ENCODE assay signal across 9 cellular contexts in the genomic region with DNA sequence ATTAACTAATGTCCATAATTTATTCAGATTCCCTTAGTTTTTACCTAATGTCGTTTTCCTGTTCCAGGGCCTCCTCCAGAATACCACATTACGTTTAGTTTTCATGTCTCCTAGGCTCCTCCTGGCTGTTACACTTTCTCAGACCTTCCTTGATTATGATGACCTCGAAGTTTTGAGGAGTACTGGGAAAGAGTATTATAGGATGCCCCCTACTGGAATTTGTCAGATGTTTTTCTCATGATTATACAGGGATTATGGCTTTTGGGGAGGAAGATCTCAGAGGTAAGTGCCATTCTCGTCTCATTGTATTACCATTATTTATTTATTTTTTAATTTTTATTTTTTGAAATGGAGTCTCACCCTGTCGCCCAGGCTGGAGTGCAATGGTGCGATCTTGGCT. TPM values are rescaled to one million over a fixed set of nuclear protein-coding genes. Genes with fewer than 3 reads are reported as not detected.
A peak's percentile ranks its signal among the peaks of the same experiment; 100 is the strongest.
DNase-seq lines count a peak whose midpoint lies in the region; ATAC-seq, FAIRE-seq and TF ChIP-seq lines count a peak whose summit lies in the region.
"Had no signal": no experiment of that assay in that cellular context is flagged by ENCODE, and none has a peak within 500 bp of the region (broad histone marks: within the 10 kb centered on the region; RNA-seq: fewer than 3 reads in every experiment).

No MANE protein-coding gene starts in this region.

- no peak overlapping the region for H2BK20ac ChIP-seq in H1 (ENCODE audit: low read length)

- H3K27ac ChIP-seq in H1 (ENCODE audit: low read depth, low read length): no peak overlapping the region
- H3K27ac ChIP-seq: BLaER1 treated with 17β-estradiol and CSF1 and Interleukin-3, amounts not matched to agents 10 nM and 100 nM had no signal

- no peak overlapping the region for H2BK120ac ChIP-seq in H1 (replicated peaks; ENCODE audit: low read depth, low read length)

- no peak overlapping the region for H3K14ac ChIP-seq in H1 (ENCODE audit: insufficient read length)

- no peak overlapping the region for H2BK12ac ChIP-seq in H1 (ENCODE audit: low read depth, low read length)

- H3K4me1 Mint-ChIP-seq in naive B cell: peaks cover 2 to 8% (median 5%) of the 10 kb centered on the region in 3 donors
- peaks cover 7% of the 10 kb centered on the region for H3K4me1 Mint-ChIP-seq in activated CD4-positive, alpha-beta memory T cell treated with anti-CD3 and anti-CD28 coated beads for 36 hours (ENCODE audit: low read depth)

- CTCF ChIA-PET in H1 (lab: Charles Lee; ENCODE audit: partially characterized antibody): interaction anchor here (0.6 to 3.8 kb wide), 18 partner anchors 9 to 102 kb away, joined by 3 to 13 read pairs (median 6); partner anchors contain the start of gene C1S
- CTCF ChIA-PET in activated CD4-positive, alpha-beta memory T cell treated with anti-CD3 and anti-CD28 coated beads for 36 hours (lab: Charles Lee): interaction anchor here (1.5 to 2.6 kb wide), 2 partner anchors 9 to 25 kb away, joined by 7 to 12 read pairs; partner anchors contain the start of gene LPCAT3

- H4K20me1 ChIP-seq in H1 (replicated peaks in 1 of 2; ENCODE audit: control insufficient read depth in 1 of 2, insufficient read depth in 2 of 2, low read length in 2 of 2): no peaks in the 10 kb centered on the region

- H3K36me3 Mint-ChIP-seq in naive B cell: no peaks in the 10 kb centered on the region
- no peaks in the 10 kb centered on the region for H3K36me3 Mint-ChIP-seq in activated CD4-positive, alpha-beta memory T cell treated with anti-CD3 and anti-CD28 coated beads for 36 hours

- no peak overlapping the region for H2AK5ac ChIP-seq in H1 (ENCODE audit: low read depth, low read length)

- no peak overlapping the region for H3K4me3 Mint-ChIP-seq in naive B cell
- H3K4me3 Mint-ChIP-seq in activated CD4-positive, alpha-beta memory T cell treated with anti-CD3 and anti-CD28 coated beads for 36 hours: no peak overlapping the region

- WGBS in H1 (ENCODE audit: extremely low coverage in 1 of 2, insufficient coverage in 1 of 2, insufficient read length in 1 of 2, insufficient replicate concordance in 2 of 2, low coverage in 1 of 2, low lambda C conversion rate in 2 of 2, missing lambda C conversion rate in 1 of 2), 2 experiments: 64% methylated on average over 6 of the region's 6 CpGs; no CpG with 5 or more reads in 1 of the 2 experiments

- H3K27me3 Mint-ChIP-seq in naive B cell: no peaks in the 10 kb centered on the region
- H3K27me3 Mint-ChIP-seq in activated CD4-positive, alpha-beta memory T cell treated with anti-CD3 and anti-CD28 coated beads for 36 hours: no peaks in the 10 kb centered on the region

- H3K4me1 ChIP-seq in H1 (replicated peaks in 1 of 4; ENCODE audit: control insufficient read depth in 3 of 4, insufficient read depth in 4 of 4, low read length in 3 of 4): no peaks in the 10 kb centered on the region

- no peak overlapping the region for H3K23ac ChIP-seq in H1 (ENCODE audit: insufficient read length)

- no peak for ATAC-seq in naive B cell (ENCODE audit: low read depth in 2 of 2)

- H3K9me3 Mint-ChIP-seq in naive B cell: no peaks in the 10 kb centered on the region
- no peaks in the 10 kb centered on the region for H3K9me3 Mint-ChIP-seq in activated CD4-positive, alpha-beta memory T cell treated with anti-CD3 and anti-CD28 coated beads for 36 hours

- H3K27ac Mint-ChIP-seq in naive B cell: peak overlapping the region in 2 of 6 donors; percentile 1 to 75
- no peak overlapping the region for H3K27ac Mint-ChIP-seq in activated CD4-positive, alpha-beta memory T cell treated with anti-CD3 and anti-CD28 coated beads for 36 hours

- H3K18ac ChIP-seq in H1 (ENCODE audit: extremely low read depth, low read length): no peak overlapping the region

- H3K4me2 ChIP-seq in H1 (ENCODE audit: insufficient read depth in 1 of 2, low read depth in 2 of 2, low read length in 2 of 2): no peak overlapping the region
- H3K4me2 ChIP-seq: BLaER1 treated with 17β-estradiol and CSF1 and Interleukin-3, amounts not matched to agents 10 nM and 100 nM had no signal

- H4K5ac ChIP-seq in H1 (ENCODE audit: insufficient read length, low read depth, low read length): no peak overlapping the region

- H2AFZ ChIP-seq in H1 (ENCODE audit: low read length): no peak overlapping the region

- H3K79me1 ChIP-seq in H1 (ENCODE audit: low read depth, low read length): no peaks in the 10 kb centered on the region

- TF ChIP-seq POLR2A in H1 (IDR thresholded peaks at IDR 0.05; ENCODE audit: control extremely low read depth in 1 of 2, low read depth in 2 of 2, low read length in 2 of 2): no peak

- no peaks in the 10 kb centered on the region; a peak in 1 of 4 replicates for H3K9me3 ChIP-seq in H1 (ENCODE audit: insufficient read depth in 2 of 2, low read depth in 1 of 2, low read length in 1 of 2)

- POLR2A ChIA-PET in H1 (lab: Charles Lee; ENCODE audit: partially characterized antibody): interaction anchor here (1.2 to 1.6 kb wide), 2 partner anchors 13 to 68 kb away, joined by 4 read pairs; no protein-coding TSS in a partner anchor
- POLR2A ChIA-PET in activated CD4-positive, alpha-beta memory T cell treated with anti-CD3 and anti-CD28 coated beads for 36 hours (lab: Charles Lee): no interaction called here

- no peaks in the 10 kb centered on the region for H3K23me2 ChIP-seq in H1 (ENCODE audit: low read depth, low read length)

- DNase-seq in NCI-H1105 treated with DMSO at 0.1 percent for 48 hours (lab: John Stamatoyannopoulos, UW) (peak; percentile 31), NCI-H1105 (lab: John Stamatoyannopoulos, UW) (no peak), NCI-H748 treated with DMSO at 0.1 percent for 48 hours (lab: John Stamatoyannopoulos, UW) (peak; percentile 4), H1 (ENCODE audit: low read depth in 1 of 2, low spot score in 2 of 2) (no peak), naive B cell (peak; percentile 11), putamen (ENCODE audit: low spot score) (no peak), NCI-H2196 treated with DMSO at 0.1 percent for 48 hours (lab: John Stamatoyannopoulos, UW; ENCODE audit: unreplicated experiment) (no peak)
- no peak for DNase-seq in activated CD4-positive, alpha-beta memory T cell treated with anti-CD3 and anti-CD28 coated beads for 36 hours

- TF ChIP-seq RAD21 in H1 (IDR thresholded peaks at IDR 0.05 in 1 of 2, conservative IDR thresholded peaks at IDR 0.05 in 1 of 2; ENCODE audit: low read depth in 2 of 2, low read length in 2 of 2): peak; percentile 47 to 57

- no peak overlapping the region for H3K9ac ChIP-seq in H1 (replicated peaks in 1 of 4; ENCODE audit: extremely low read depth in 1 of 4, low read depth in 3 of 4, low read length in 3 of 4)
- H3K9ac ChIP-seq: BLaER1 treated with 17β-estradiol and CSF1 and Interleukin-3, amounts not matched to agents 10 nM and 100 nM had no signal

- no peak overlapping the region for H4K91ac ChIP-seq in H1 (replicated peaks; ENCODE audit: insufficient read length, low read length)

- peak in 2 of 3 experiments; percentile 31 to 39; a peak in 2 of 4 replicates for TF ChIP-seq CTCF in H1 (IDR thresholded peaks at IDR 0.05; ENCODE audit: control extremely low read depth in 1 of 3, insufficient read depth in 1 of 3, low read depth in 1 of 3, low read length in 3 of 3)

- intact Hi-C loops in activated CD4-positive, alpha-beta memory T cell treated with anti-CD3 and anti-CD28 coated beads for 36 hours (cut with micrococcal nuclease): loop anchor here (1.0 to 10.0 kb wide), 3 partner anchors 24 to 99 kb away; partner anchors contain the start of genes C12orf57, C1R and LPCAT3

- no peak overlapping the region for H2BK15ac ChIP-seq in H1 (ENCODE audit: low read length)

- TF ChIP-seq EP300 in H1 (IDR thresholded peaks at IDR 0.05; ENCODE audit: borderline replicate concordance in 1 of 2, low read depth in 2 of 2, low read length in 2 of 2): no peak

- FAIRE-seq in H1 (lab: Jason Lieb, UNC): no peak

- H3K27me3 ChIP-seq in H1 (replicated peaks in 1 of 4; ENCODE audit: control insufficient read depth in 3 of 4, extremely low read depth in 1 of 4, insufficient read depth in 3 of 4, low read length in 3 of 4): no peaks in the 10 kb centered on the region
- H3K27me3 ChIP-seq: BLaER1 treated with 17β-estradiol and CSF1 and Interleukin-3, amounts not matched to agents 10 nM and 100 nM had no signal

- no peak overlapping the region for H3K4me3 ChIP-seq in H1 (ENCODE audit: extremely low read depth in 1 of 4, insufficient read depth in 2 of 4, low read depth in 3 of 4, low read length in 4 of 4)
- H3K4me3 ChIP-seq: BLaER1 treated with 17β-estradiol and CSF1 and Interleukin-3, amounts not matched to agents 10 nM and 100 nM had no signal

- H3K79me2 ChIP-seq in H1 (ENCODE audit: control insufficient read depth in 1 of 2, insufficient read depth in 2 of 2, low read length in 2 of 2): no peaks in the 10 kb centered on the region

- no peak overlapping the region for H3K4ac ChIP-seq in H1 (replicated peaks; ENCODE audit: insufficient read length, low read depth, low read length)

- H2BK5ac ChIP-seq in H1 (ENCODE audit: low read depth, low read length): no peak overlapping the region

- H3K36me3 ChIP-seq in H1 (ENCODE audit: control insufficient read depth in 2 of 4, insufficient read depth in 4 of 4, low read length in 3 of 4): no peaks in the 10 kb centered on the region
- H3K36me3 ChIP-seq: BLaER1 treated with 17β-estradiol and CSF1 and Interleukin-3, amounts not matched to agents 10 nM and 100 nM had no signal

- H3K56ac ChIP-seq in H1 (replicated peaks; ENCODE audit: insufficient read length, low read depth, low read length): no peak overlapping the region

- no peak overlapping the region for H4K8ac ChIP-seq in H1 (ENCODE audit: extremely low read depth, insufficient read depth, low read length)

RNA-seq across cellular contexts. Expression of gene C1S, which starts 17.7 kb away (rescaled TPM):
- total RNA-seq in H1 (2021; fragmentation: NEBNext Ultra II Directional; extraction: Animal tissue kit (Norgen Biotek cat#: 25700)): 5.0 and 7.3 TPM in 2 replicates
- 3.5 and 4.4 TPM in 2 replicates for polyA plus RNA-seq in H1 (2011; rRNA removed)
- polyA plus RNA-seq in H1 (2011; cell fraction: cytosol; rRNA removed): 5.3 TPM
- polyA plus RNA-seq in H1 (2011; cell fraction: nucleus; rRNA removed): 8.3 TPM
- polyA plus RNA-seq in H1 (2012, experiment 1 of 2): 6.8 to 8.0 TPM (median 7.2 TPM) in 4 replicates
- 1.6 TPM for polyA plus RNA-seq in H1 (2012, experiment 2 of 2)
- 7.8 TPM for polyA plus RNA-seq in H1 (2013, experiment 1 of 2)
- 8.1 TPM for polyA plus RNA-seq in H1 (2013, experiment 2 of 2)
- 5.7 and 6.4 TPM in 2 replicates for polyA minus RNA-seq in H1 (2011; rRNA and poly(A)+ RNA removed)
- polyA minus RNA-seq in H1 (2011; cell fraction: cytosol; rRNA and poly(A)+ RNA removed): 1.1 TPM
- 7.2 TPM for polyA minus RNA-seq in H1 (2011; cell fraction: nucleus; rRNA and poly(A)+ RNA removed)
- under 1 TPM in 1 of 6 donors, not detected in 5; 0.12 TPM for polyA plus RNA-seq in naive B cell (ENCODE audit: low read depth in 6 of 6)
- 1 to 10 TPM; 1.7 to 2.0 TPM for total RNA-seq in activated CD4-positive, alpha-beta memory T cell treated with anti-CD3 and anti-CD28 coated beads for 36 hours

RNA-seq across cellular contexts. Expression of gene LPCAT3, which starts 24.6 kb away (rescaled TPM):
- total RNA-seq in H1 (2021; fragmentation: NEBNext Ultra II Directional; extraction: Animal tissue kit (Norgen Biotek cat#: 25700)): 55.2 and 55.8 TPM in 2 replicates
- polyA plus RNA-seq in H1 (2011; rRNA removed) (69.5 and 70.4 TPM in 2 replicates), naive B cell (ENCODE audit: low read depth in 6 of 6) (10 to 100 TPM; 14.4 to 30.7 (median 16.7) TPM)
- polyA plus RNA-seq in H1 (2011; cell fraction: cytosol; rRNA removed): 57.4 TPM
- 43.4 TPM for polyA plus RNA-seq in H1 (2011; cell fraction: nucleus; rRNA removed)
- 44.4 to 58.3 TPM (median 52.3 TPM) in 4 replicates for polyA plus RNA-seq in H1 (2012, experiment 1 of 2)
- 64.6 TPM for polyA plus RNA-seq in H1 (2012, experiment 2 of 2)
- 62.9 TPM for polyA plus RNA-seq in H1 (2013, experiment 1 of 2)
- 71.6 TPM for polyA plus RNA-seq in H1 (2013, experiment 2 of 2)
- 71.5 and 74.5 TPM in 2 replicates for polyA minus RNA-seq in H1 (2011; rRNA and poly(A)+ RNA removed)
- polyA minus RNA-seq in H1 (2011; cell fraction: cytosol; rRNA and poly(A)+ RNA removed): 30.5 TPM
- 53.1 TPM for polyA minus RNA-seq in H1 (2011; cell fraction: nucleus; rRNA and poly(A)+ RNA removed)
- 10 to 100 TPM; 18.3 to 20.5 TPM for total RNA-seq in activated CD4-positive, alpha-beta memory T cell treated with anti-CD3 and anti-CD28 coated beads for 36 hours

RNA-seq across cellular contexts. Expression of gene C1R, which starts 49.4 kb away (rescaled TPM):
- 6.9 and 7.7 TPM in 2 replicates for total RNA-seq in H1 (2021; fragmentation: NEBNext Ultra II Directional; extraction: Animal tissue kit (Norgen Biotek cat#: 25700))
- 16.3 and 19.3 TPM in 2 replicates for polyA plus RNA-seq in H1 (2011; rRNA removed)
- 18.6 TPM for polyA plus RNA-seq in H1 (2011; cell fraction: cytosol; rRNA removed)
- 26.5 TPM for polyA plus RNA-seq in H1 (2011; cell fraction: nucleus; rRNA removed)
- 7.2 to 11.4 TPM (median 9.5 TPM) in 4 replicates for polyA plus RNA-seq in H1 (2012, experiment 1 of 2)
- polyA plus RNA-seq in H1 (2012, experiment 2 of 2): 7.6 TPM
- 9.3 TPM for polyA plus RNA-seq in H1 (2013, experiment 1 of 2)
- polyA plus RNA-seq in H1 (2013, experiment 2 of 2): 7.6 TPM
- 12.8 and 12.9 TPM in 2 replicates for polyA minus RNA-seq in H1 (2011; rRNA and poly(A)+ RNA removed)
- 3.0 TPM for polyA minus RNA-seq in H1 (2011; cell fraction: cytosol; rRNA and poly(A)+ RNA removed)
- 5.2 TPM for polyA minus RNA-seq in H1 (2011; cell fraction: nucleus; rRNA and poly(A)+ RNA removed)
- polyA plus RNA-seq in naive B cell (ENCODE audit: low read depth in 6 of 6): 1 to 10 TPM in 4 of 6 donors, under 1 TPM in 1, not detected in 1; 0.95 to 3.1 (median 1.9) TPM
- 1 to 10 TPM; 1.4 to 2.2 TPM for total RNA-seq in activated CD4-positive, alpha-beta memory T cell treated with anti-CD3 and anti-CD28 coated beads for 36 hours

Comparison
In these comparisons a context has a peak if more than half of its experiments do, and no peak if none do; other contexts are left out.
1. DNase-seq: peak in NCI-H1105 treated with DMSO at 0.1 percent for 48 hours (single experiment), NCI-H748 treated with DMSO at 0.1 percent for 48 hours (single experiment) and naive B cell (single experiment); none in NCI-H1105 (single experiment), H1 (0 of 2), putamen (single experiment), NCI-H2196 treated with DMSO at 0.1 percent for 48 hours (single experiment) and activated CD4-positive, alpha-beta memory T cell treated with anti-CD3 and anti-CD28 coated beads for 36 hours (single experiment).